21 cellular contexts compared by ENCODE assay signal in genomic region chr4:155722816-155723499, GRCh38. TPM values are rescaled to one million over a fixed set of nuclear protein-coding genes. Genes with fewer than 3 reads are reported as not detected.
DNase-seq lines count a peak whose midpoint lies in the region; ATAC-seq, FAIRE-seq and TF ChIP-seq lines count a peak whose summit lies in the region.
"Had no signal": no experiment of that assay in that cellular context is flagged by ENCODE, and none has a peak within 500 bp of the region (broad histone marks: within the 10 kb centered on the region; RNA-seq: fewer than 3 reads in every experiment).

No MANE protein-coding gene starts in this region.

- H3K27ac Mint-ChIP-seq in astrocyte (ENCODE audit: unreplicated experiment) = no peak overlapping the region
- H3K27ac Mint-ChIP-seq: activated naive CD8-positive, alpha-beta T cell treated with anti-CD3 and anti-CD28 coated beads, Interleukin-2, amount 10 ng/mL, durations not matched to agents 7 days and 5 days; activated T-cell treated with anti-CD3 and anti-CD28 coated beads, Interleukin-2, amount 50 U/mL, for 24 hours; stimulated activated naive CD8-positive, alpha-beta T cell treated with anti-CD3 and anti-CD28 coated beads, Interleukin-15, amount 100 ng/mL, for 72 hours had no signal

- H3K27ac ChIP-seq in astrocyte (ENCODE audit: low read depth, low read length) = no peak overlapping the region
- H3K27ac ChIP-seq: SJCRH30 had no signal

- ATAC-seq in HG03280 (IDR thresholded peaks at IDR 0.05; ENCODE audit: unreplicated experiment) = no peak
- ATAC-seq: stimulated activated naive CD8-positive, alpha-beta T cell treated with anti-CD3 and anti-CD28 coated beads, Interleukin-15, amount 100 ng/mL, for 72 hours had no signal

- no peaks in the 10 kb centered on the region for H3K36me3 Mint-ChIP-seq in astrocyte (ENCODE audit: low read depth, unreplicated experiment)
- H3K36me3 Mint-ChIP-seq: activated naive CD8-positive, alpha-beta T cell treated with anti-CD3 and anti-CD28 coated beads, Interleukin-2, amount 10 ng/mL, durations not matched to agents 7 days and 5 days had no signal

- H3K9me3 ChIP-seq in astrocyte (ENCODE audit: insufficient read depth, low read depth, low read length) = no peaks in the 10 kb centered on the region
- H3K9me3 ChIP-seq: SJCRH30 had no signal

- no peak overlapping the region for H3K4me3 ChIP-seq in astrocyte (ENCODE audit: insufficient read depth, low read depth, low read length)
- H3K4me3 ChIP-seq: SJCRH30 had no signal

- FAIRE-seq in astrocyte (lab: Jason Lieb, UNC) = no peak
- FAIRE-seq: urothelium cell line had no signal

- H3K79me2 ChIP-seq in astrocyte (ENCODE audit: insufficient read depth, low read length) = no peaks in the 10 kb centered on the region

- no peak overlapping the region for H3K4me3 Mint-ChIP-seq in astrocyte (ENCODE audit: unreplicated experiment)
- H3K4me3 Mint-ChIP-seq: activated naive CD8-positive, alpha-beta T cell treated with anti-CD3 and anti-CD28 coated beads, Interleukin-2, amount 10 ng/mL, durations not matched to agents 7 days and 5 days; activated T-cell treated with anti-CD3 and anti-CD28 coated beads, Interleukin-2, amount 50 U/mL, for 24 hours; neural crest cell; stimulated activated naive CD8-positive, alpha-beta T cell treated with anti-CD3 and anti-CD28 coated beads, Interleukin-15, amount 100 ng/mL, for 72 hours had no signal

- DNase-seq in ACHN (peak; percentile 27), H4 (ENCODE audit: low spot score) (peak; percentile 14), astrocyte (ENCODE audit: low read depth) (peak; percentile 43), kidney glomerular epithelial cell (lab: John Stamatoyannopoulos, UW) (peak; percentile 71), NCI-H2081 treated with DMSO at 0.1 percent for 48 hours (lab: John Stamatoyannopoulos, UW) (no peak)
- DNase-seq in activated effector memory CD4-positive, alpha-beta T cell treated with anti-CD3 and anti-CD28 coated beads, Interleukin-2, amount 50 U/mL, for 16 hours = no peak
- no peak for DNase-seq in activated naive CD4-positive, alpha-beta T cell treated with Interleukin-2 at 50 U/mL for 16 hours
- DNase-seq: activated CD4-positive, alpha-beta T cell treated with anti-CD3 and anti-CD28 coated beads, Interleukin-2, amount 50 U/mL, for 1 hour; activated naive CD8-positive, alpha-beta T cell treated with anti-CD3 and anti-CD28 coated beads, Interleukin-2, amount 10 ng/mL, durations not matched to agents 7 days and 5 days; activated T-cell treated with anti-CD3 and anti-CD28 coated beads, Interleukin-2, amount 50 U/mL, for 24 hours; caudate nucleus; effector memory CD4-positive, alpha-beta T cell; H7; NCI-H187; NCI-H524; SJCRH30; stimulated activated naive CD8-positive, alpha-beta T cell treated with anti-CD3 and anti-CD28 coated beads, Interleukin-15, amount 100 ng/mL, for 72 hours; T-helper 9 cell had no signal

- no peaks in the 10 kb centered on the region for H4K20me1 ChIP-seq in astrocyte (ENCODE audit: insufficient read depth, low read length)

- no peak overlapping the region for H2AFZ ChIP-seq in astrocyte (ENCODE audit: low read depth, low read length)

- H3K4me1 Mint-ChIP-seq in astrocyte (ENCODE audit: low read depth, unreplicated experiment) = peaks cover 3% of the 10 kb centered on the region
- H3K4me1 Mint-ChIP-seq: activated naive CD8-positive, alpha-beta T cell treated with anti-CD3 and anti-CD28 coated beads, Interleukin-2, amount 10 ng/mL, durations not matched to agents 7 days and 5 days; neural crest cell; stimulated activated naive CD8-positive, alpha-beta T cell treated with anti-CD3 and anti-CD28 coated beads, Interleukin-15, amount 100 ng/mL, for 72 hours had no signal

- no peak overlapping the region for H3K9ac ChIP-seq in astrocyte (ENCODE audit: low read length)

- in situ Hi-C loops in ACHN (cut with HindIII; ENCODE audit: low pct_ligation_motif_present, low pct_unique_long_range_greater_than_20kb, low sequenced_read_pairs) = no loop called here

- no peak overlapping the region for H3K4me2 ChIP-seq in astrocyte (ENCODE audit: low read length)

- H3K27me3 Mint-ChIP-seq in astrocyte (ENCODE audit: low read depth, unreplicated experiment) = no peaks in the 10 kb centered on the region

- H3K36me3 ChIP-seq in astrocyte (ENCODE audit: insufficient read depth, low read length) = no peaks in the 10 kb centered on the region
- H3K36me3 ChIP-seq: SJCRH30 had no signal

- peaks cover 2% of the 10 kb centered on the region for H3K9me3 Mint-ChIP-seq in astrocyte (ENCODE audit: unreplicated experiment)
- H3K9me3 Mint-ChIP-seq: activated naive CD8-positive, alpha-beta T cell treated with anti-CD3 and anti-CD28 coated beads, Interleukin-2, amount 10 ng/mL, durations not matched to agents 7 days and 5 days; activated T-cell treated with anti-CD3 and anti-CD28 coated beads, Interleukin-2, amount 50 U/mL, for 24 hours; neural crest cell; stimulated activated naive CD8-positive, alpha-beta T cell treated with anti-CD3 and anti-CD28 coated beads, Interleukin-15, amount 100 ng/mL, for 72 hours had no signal

- no peaks in the 10 kb centered on the region for H3K4me1 ChIP-seq in astrocyte (ENCODE audit: insufficient read depth, low read length)
- H3K4me1 ChIP-seq: SJCRH30 had no signal

- H3K27me3 ChIP-seq in astrocyte (ENCODE audit: insufficient read depth, low read length) = no peaks in the 10 kb centered on the region
- H3K27me3 ChIP-seq: SJCRH30 had no signal

- no peak for TF ChIP-seq CTCF in astrocyte (IDR thresholded peaks at IDR 0.05; ENCODE audit: insufficient read depth, low read depth, low read length)

RNA-seq across cellular contexts. Expression of gene GUCY1B1, which starts 35.9 kb away (rescaled TPM):
- total RNA-seq in H4 (2014; rRNA removed; shearing (Covaris generic)) = 10.4 and 13.0 TPM in 2 replicates
- total RNA-seq in astrocyte = 1.5 and 2.5 TPM in 2 replicates
- total RNA-seq: activated naive CD8-positive, alpha-beta T cell treated with anti-CD3 and anti-CD28 coated beads, Interleukin-2, amount 10 ng/mL, durations not matched to agents 7 days and 5 days had no signal

RNA-seq across cellular contexts. Expression of gene GUCY1A1, which starts 56.3 kb away (rescaled TPM):
- total RNA-seq in H4 (2014; rRNA removed; shearing (Covaris generic)) = 3.1 TPM in 2 replicates
- total RNA-seq in astrocyte = 0.48 and 1.0 TPM in 2 replicates
- total RNA-seq: activated naive CD8-positive, alpha-beta T cell treated with anti-CD3 and anti-CD28 coated beads, Interleukin-2, amount 10 ng/mL, durations not matched to agents 7 days and 5 days had no signal

Comparison
In these comparisons a context has a peak if more than half of its experiments do, and no peak if none do; other contexts are left out.
1. DNase-seq: peak in ACHN (single experiment), H4 (single experiment), astrocyte (single experiment) and kidney glomerular epithelial cell (single experiment); none in activated effector memory CD4-positive, alpha-beta T cell treated with anti-CD3 and anti-CD28 coated beads, Interleukin-2, amount 50 U/mL, for 16 hours (single experiment), activated naive CD4-positive, alpha-beta T cell treated with Interleukin-2 at 50 U/mL for 16 hours (single experiment) and NCI-H2081 treated with DMSO at 0.1 percent for 48 hours (single experiment).